Comparison of ENCODE assay signal across 17 cellular contexts in genomic region chr14:90534091-90534837, GRCh38.
A peak's percentile ranks its signal among the peaks of the same experiment; 100 is the strongest.
DNase-seq lines count a peak whose midpoint lies in the region; ATAC-seq, FAIRE-seq and TF ChIP-seq lines count a peak whose summit lies in the region.
"Had no signal": no experiment of that assay in that cellular context is flagged by ENCODE, and none has a peak within 500 bp of the region (broad histone marks: within the 10 kb centered on the region; RNA-seq: fewer than 3 reads in every experiment).

No MANE protein-coding gene starts in this region.

- POLR2A ChIA-PET in CD8-positive, alpha-beta T cell (lab: Charles Lee) = no interaction called here

- H3K9me3 Mint-ChIP-seq in astrocyte (ENCODE audit: unreplicated experiment) = no peaks in the 10 kb centered on the region
- no peaks in the 10 kb centered on the region for H3K9me3 Mint-ChIP-seq in CD8-positive, alpha-beta T cell
- H3K9me3 Mint-ChIP-seq: memory B cell had no signal

- no peaks in the 10 kb centered on the region for H4K20me1 ChIP-seq in astrocyte (ENCODE audit: insufficient read depth, low read length)

- DNase-seq in A172 (ENCODE audit: low spot score) = peak; percentile 62
- DNase-seq in HT1080 (ENCODE audit: low read depth) = peak; percentile 48
- DNase-seq in astrocyte (ENCODE audit: low read depth) = peak; percentile 62
- peak; percentile 51 for DNase-seq in left kidney (ENCODE audit: low read depth, low spot score)
- DNase-seq in CD8-positive, alpha-beta T cell = no peak
- no peak for DNase-seq in stimulated activated CD4-positive, alpha-beta T cell treated with anti-CD3 and anti-CD28 coated beads, Interleukin-4, amount 100 ng/mL, for 4 hours
- DNase-seq in globus pallidus (ENCODE audit: low spot score) = no peak
- DNase-seq in NCI-H748 (lab: John Stamatoyannopoulos, UW; ENCODE audit: unreplicated experiment) = no peak
- DNase-seq: activated CD4-positive, alpha-beta T cell treated with anti-CD3 and anti-CD28 coated beads, Interleukin-2, amount 50 U/mL, for 1 hour; activated naive CD4-positive, alpha-beta T cell treated with Interleukin-2 at 50 U/mL for 16 hours; dorsolateral prefrontal cortex; NCI-H146; NCI-H748 treated with DMSO at 0.1 percent for 48 hours; thyroid gland had no signal

- no peaks in the 10 kb centered on the region for H3K9me3 ChIP-seq in astrocyte (ENCODE audit: insufficient read depth, low read depth, low read length)
- no peaks in the 10 kb centered on the region for H3K9me3 ChIP-seq in CD8-positive, alpha-beta T cell (ENCODE audit: low read length)
- H3K9me3 ChIP-seq: gastroesophageal sphincter, psoas muscle, thyroid gland had no signal

- H3K27me3 Mint-ChIP-seq in astrocyte (ENCODE audit: low read depth, unreplicated experiment) = peaks cover 35% of the 10 kb centered on the region
- no peaks in the 10 kb centered on the region for H3K27me3 Mint-ChIP-seq in CD8-positive, alpha-beta T cell (ENCODE audit: low read depth)

- H3K9ac ChIP-seq in astrocyte (ENCODE audit: low read length) = no peak overlapping the region

- H3K36me3 Mint-ChIP-seq in astrocyte (ENCODE audit: low read depth, unreplicated experiment) = peaks cover 14% of the 10 kb centered on the region
- H3K36me3 Mint-ChIP-seq in CD8-positive, alpha-beta T cell = no peaks in the 10 kb centered on the region
- H3K36me3 Mint-ChIP-seq: memory B cell had no signal

- CTCF ChIA-PET in CD8-positive, alpha-beta T cell (lab: Charles Lee) = no interaction called here

- peaks cover 17% of the 10 kb centered on the region for H3K4me1 Mint-ChIP-seq in astrocyte (ENCODE audit: low read depth, unreplicated experiment)
- H3K4me1 Mint-ChIP-seq in CD8-positive, alpha-beta T cell (ENCODE audit: low read depth) = no peaks in the 10 kb centered on the region

- H3K27ac Mint-ChIP-seq in astrocyte (ENCODE audit: unreplicated experiment) = no peak overlapping the region
- H3K27ac Mint-ChIP-seq in CD8-positive, alpha-beta T cell = no peak overlapping the region
- H3K27ac Mint-ChIP-seq: memory B cell had no signal

- H2AFZ ChIP-seq in astrocyte (ENCODE audit: low read depth, low read length) = no peak overlapping the region

- intact Hi-C loops in CD8-positive, alpha-beta T cell (cut with DNase I, micrococcal nuclease) = no loop called here

- peak overlapping the region; percentile 81 for H3K4me2 ChIP-seq in astrocyte (ENCODE audit: low read length)

- H3K79me2 ChIP-seq in astrocyte (ENCODE audit: insufficient read depth, low read length) = no peaks in the 10 kb centered on the region

- H3K27me3 ChIP-seq in astrocyte (ENCODE audit: insufficient read depth, low read length) = no peaks in the 10 kb centered on the region
- H3K27me3 ChIP-seq in CD8-positive, alpha-beta T cell (ENCODE audit: insufficient read depth, low read length) = no peaks in the 10 kb centered on the region
- H3K27me3 ChIP-seq: dorsolateral prefrontal cortex, gastroesophageal sphincter, thyroid gland had no signal

- H3K27ac ChIP-seq in astrocyte (ENCODE audit: low read depth, low read length) = no peak overlapping the region
- no peak overlapping the region for H3K27ac ChIP-seq in CD8-positive, alpha-beta T cell (ENCODE audit: low read depth, low read length)
- H3K27ac ChIP-seq: gastroesophageal sphincter, psoas muscle, thyroid gland had no signal

- TF ChIP-seq CTCF in astrocyte (IDR thresholded peaks at IDR 0.05; ENCODE audit: insufficient read depth, low read depth, low read length) = no peak
- TF ChIP-seq CTCF in CD8-positive, alpha-beta T cell (IDR thresholded peaks at IDR 0.05) = no peak

- no peaks in the 10 kb centered on the region for H3K36me3 ChIP-seq in astrocyte (ENCODE audit: insufficient read depth, low read length)
- no peaks in the 10 kb centered on the region for H3K36me3 ChIP-seq in CD8-positive, alpha-beta T cell (ENCODE audit: insufficient read depth, low read length)
- H3K36me3 ChIP-seq: thyroid gland had no signal

- no peak overlapping the region for H3K4me3 Mint-ChIP-seq in astrocyte (ENCODE audit: unreplicated experiment)
- no peak overlapping the region for H3K4me3 Mint-ChIP-seq in CD8-positive, alpha-beta T cell
- H3K4me3 Mint-ChIP-seq: memory B cell had no signal

- H3K4me3 ChIP-seq in astrocyte (ENCODE audit: insufficient read depth, low read depth, low read length) = peak overlapping the region; percentile 33
- no peak overlapping the region for H3K4me3 ChIP-seq in CD8-positive, alpha-beta T cell (ENCODE audit: low read depth, low read length)
- H3K4me3 ChIP-seq: dorsolateral prefrontal cortex, gastroesophageal sphincter, psoas muscle, thyroid gland had no signal

- no peak for FAIRE-seq in astrocyte (lab: Jason Lieb, UNC)

- peaks cover 13% of the 10 kb centered on the region for H3K4me1 ChIP-seq in astrocyte (ENCODE audit: insufficient read depth, low read length)
- no peaks in the 10 kb centered on the region for H3K4me1 ChIP-seq in CD8-positive, alpha-beta T cell (ENCODE audit: insufficient read depth, low read length)
- H3K4me1 ChIP-seq: psoas muscle had no signal

- no peak for ATAC-seq in CD8-positive, alpha-beta T cell
- ATAC-seq: gastroesophageal sphincter had no signal

Comparison
In these comparisons a context has a peak if more than half of its experiments do, and no peak if none do; other contexts are left out.
1. DNase-seq: peak in A172 (single experiment), HT1080 (single experiment), astrocyte (single experiment) and left kidney (single experiment); none in CD8-positive, alpha-beta T cell (0 of 7), stimulated activated CD4-positive, alpha-beta T cell treated with anti-CD3 and anti-CD28 coated beads, Interleukin-4, amount 100 ng/mL, for 4 hours (0 of 2), globus pallidus (single experiment) and NCI-H748 (single experiment).